17 cellular contexts compared by ENCODE assay signal in the genomic region with DNA sequence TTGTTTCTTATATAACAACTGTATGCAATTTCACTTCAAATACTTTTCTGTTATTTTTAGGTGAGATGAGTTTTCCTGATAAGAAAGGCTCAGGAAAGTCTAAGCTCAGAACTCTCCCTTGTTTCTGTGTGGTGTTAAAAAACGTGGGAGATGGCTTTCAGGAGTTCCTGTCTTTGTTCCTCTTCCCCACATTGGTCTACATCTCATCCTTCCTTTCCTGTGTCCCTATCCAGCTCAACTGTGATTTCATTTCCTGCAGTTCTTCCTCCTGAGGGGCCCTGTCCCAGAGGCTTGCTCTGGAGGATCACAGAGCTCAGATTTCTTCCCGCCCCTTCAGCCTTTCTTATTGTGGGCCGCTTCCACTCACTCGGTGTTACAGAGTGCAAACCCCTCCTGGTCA. TPM values are rescaled to one million over a fixed set of nuclear protein-coding genes. Genes with fewer than 3 reads are reported as not detected.
A peak's percentile ranks its signal among the peaks of the same experiment; 100 is the strongest.
DNase-seq lines count a peak whose midpoint lies in the region; ATAC-seq and TF ChIP-seq lines count a peak whose summit lies in the region.
"Had no signal": no experiment of that assay in that cellular context is flagged by ENCODE, and none has a peak within 500 bp of the region (broad histone marks: within the 10 kb centered on the region; RNA-seq: fewer than 3 reads in every experiment).

No MANE protein-coding gene starts in this region.

- H2AK5ac ChIP-seq in H9 (ENCODE audit: insufficient read length, low read length), result no peak overlapping the region

- no peak overlapping the region for H3K23ac ChIP-seq in H9 (ENCODE audit: insufficient read length, low read depth, low read length)

- no peak overlapping the region for H4K8ac ChIP-seq in H9 (replicated peaks; ENCODE audit: insufficient read length, low read depth, low read length)

- H3K9me3 ChIP-seq in H9 (ENCODE audit: control insufficient read depth, low read depth, low read length), result no peaks in the 10 kb centered on the region
- H3K9me3 ChIP-seq: MG63, SK-N-SH had no signal

- H4K91ac ChIP-seq in H9 (ENCODE audit: insufficient read length, low read depth, low read length), result no peak overlapping the region

- WGBS in H9 (ENCODE audit: extremely low coverage, insufficient read length, low lambda C conversion rate), result no CpG with 5 or more reads among the region's 4 CpGs

- H3K79me2 ChIP-seq in H9 (ENCODE audit: insufficient read depth, low read length), result no peaks in the 10 kb centered on the region

- peaks cover 10% of the 10 kb centered on the region for H3K4me1 Mint-ChIP-seq in activated naive CD4-positive, alpha-beta T cell treated with anti-CD3 and anti-CD28 coated beads for 36 hours (ENCODE audit: low read depth)
- peaks cover 3% of the 10 kb centered on the region for H3K4me1 Mint-ChIP-seq in activated naive CD4-positive, alpha-beta T cell treated with anti-CD3 and anti-CD28 coated beads, Interleukin-2, amount 10 ng/mL, durations not matched to agents 7 days and 5 days
- H3K4me1 Mint-ChIP-seq in H9 (no peaks in the 10 kb centered on the region), mesothelial cell of epicardium (peaks cover 2% of the 10 kb centered on the region)
- H3K4me1 Mint-ChIP-seq: memory B cell had no signal

- no peak overlapping the region for H2BK5ac ChIP-seq in H9 (ENCODE audit: insufficient read length, low read length)

- H3K4me2 ChIP-seq in H9 (ENCODE audit: insufficient read depth, insufficient read length, low read length), result no peak overlapping the region
- H3K4me2 ChIP-seq: SK-N-SH had no signal

- TF ChIP-seq CTCF in H9 (conservative IDR thresholded peaks at IDR 0.05), result no peak
- TF ChIP-seq CTCF in mesothelial cell of epicardium (IDR thresholded peaks at IDR 0.05; ENCODE audit: unreplicated experiment), result no peak

- no peaks in the 10 kb centered on the region for H4K20me1 ChIP-seq in H9 (ENCODE audit: control insufficient read depth, insufficient read depth, insufficient read length)

- no peaks in the 10 kb centered on the region for H3K9me3 Mint-ChIP-seq in activated naive CD4-positive, alpha-beta T cell treated with anti-CD3 and anti-CD28 coated beads for 36 hours
- H3K9me3 Mint-ChIP-seq in activated naive CD4-positive, alpha-beta T cell treated with anti-CD3 and anti-CD28 coated beads, Interleukin-2, amount 10 ng/mL, durations not matched to agents 7 days and 5 days, result no peaks in the 10 kb centered on the region
- H3K9me3 Mint-ChIP-seq in H9 (no peaks in the 10 kb centered on the region), mesothelial cell of epicardium (no peaks in the 10 kb centered on the region)
- H3K9me3 Mint-ChIP-seq: memory B cell, neural crest cell had no signal

- H3K56ac ChIP-seq in H9 (ENCODE audit: insufficient read length, low read depth, low read length), result no peak overlapping the region

- H3K27ac Mint-ChIP-seq in activated naive CD4-positive, alpha-beta T cell treated with anti-CD3 and anti-CD28 coated beads for 36 hours, result peak overlapping the region; percentile 68
- no peak overlapping the region for H3K27ac Mint-ChIP-seq in activated naive CD4-positive, alpha-beta T cell treated with anti-CD3 and anti-CD28 coated beads, Interleukin-2, amount 10 ng/mL, durations not matched to agents 7 days and 5 days
- peak overlapping the region in 2 of 3 experiments; percentile 19 to 62; a peak in 4 of 7 replicates for H3K27ac Mint-ChIP-seq in H9
- H3K27ac Mint-ChIP-seq in mesothelial cell of epicardium, result peak overlapping the region; percentile 31
- H3K27ac Mint-ChIP-seq: memory B cell had no signal

- no peak overlapping the region for H3K4ac ChIP-seq in H9 (ENCODE audit: low read depth, low read length)

- H3K14ac ChIP-seq in H9 (ENCODE audit: insufficient read depth, low read length), result no peak overlapping the region

- H2BK12ac ChIP-seq in H9 (ENCODE audit: insufficient read length, low read depth, low read length), result no peak overlapping the region

- peaks cover 20% of the 10 kb centered on the region for H3K36me3 Mint-ChIP-seq in activated naive CD4-positive, alpha-beta T cell treated with anti-CD3 and anti-CD28 coated beads for 36 hours (ENCODE audit: low read depth)
- H3K36me3 Mint-ChIP-seq in activated naive CD4-positive, alpha-beta T cell treated with anti-CD3 and anti-CD28 coated beads, Interleukin-2, amount 10 ng/mL, durations not matched to agents 7 days and 5 days, result peaks cover 69% of the 10 kb centered on the region
- H3K36me3 Mint-ChIP-seq in H9 (ENCODE audit: insufficient read depth in 1 of 3, low read depth in 3 of 3) (peaks cover 32 to 94% (median 92%) of the 10 kb centered on the region in 3 experiments; a peak in 6 of 7 replicates), mesothelial cell of epicardium (peaks cover 39% of the 10 kb centered on the region)

- H4K5ac ChIP-seq in H9 (ENCODE audit: insufficient read length, low read depth, low read length), result no peak overlapping the region

- no peaks in the 10 kb centered on the region for H3K27me3 Mint-ChIP-seq in activated naive CD4-positive, alpha-beta T cell treated with anti-CD3 and anti-CD28 coated beads for 36 hours (ENCODE audit: low read depth)
- no peaks in the 10 kb centered on the region for H3K27me3 Mint-ChIP-seq in activated naive CD4-positive, alpha-beta T cell treated with anti-CD3 and anti-CD28 coated beads, Interleukin-2, amount 10 ng/mL, durations not matched to agents 7 days and 5 days
- H3K27me3 Mint-ChIP-seq in H9 (ENCODE audit: low read depth) (no peaks in the 10 kb centered on the region), mesothelial cell of epicardium (ENCODE audit: low read depth) (no peaks in the 10 kb centered on the region)
- H3K27me3 Mint-ChIP-seq: memory B cell had no signal

- no peaks in the 10 kb centered on the region for H3K79me1 ChIP-seq in H9 (ENCODE audit: insufficient read depth, low read depth, low read length, poor library complexity, severe bottlenecking)

- no peak overlapping the region for H3K18ac ChIP-seq in H9 (ENCODE audit: insufficient read length, low read depth, low read length)

- H2BK120ac ChIP-seq in H9 (ENCODE audit: low read depth, low read length, poor library complexity, severe bottlenecking), result no peak overlapping the region

- no peaks in the 10 kb centered on the region for H3K27me3 ChIP-seq in H9 (ENCODE audit: insufficient read depth, low read length)
- H3K27me3 ChIP-seq: MG63 had no signal

- no peak overlapping the region for H3K27ac ChIP-seq in H9 (ENCODE audit: insufficient read length, low read depth, low read length)

- DNase-seq in activated naive CD4-positive, alpha-beta T cell treated with anti-CD3 and anti-CD28 coated beads for 36 hours, result no peak
- no peak for DNase-seq in activated naive CD4-positive, alpha-beta T cell treated with anti-CD3 and anti-CD28 coated beads, Interleukin-2, amount 10 ng/mL, durations not matched to agents 7 days and 5 days
- no peak for DNase-seq in H9
- DNase-seq in dermis microvascular lymphatic vessel endothelial cell (ENCODE audit: low read depth in 2 of 2), result peak; percentile 17 to 89
- no peak for DNase-seq in mesothelial cell of epicardium (ENCODE audit: low spot score in 2 of 2, unreplicated experiment in 2 of 2)
- DNase-seq in cerebellum (ENCODE audit: low spot score), result no peak
- DNase-seq: activated CD4-positive, alpha-beta T cell treated with anti-CD3 and anti-CD28 coated beads for 48 hours; foreskin melanocyte; MG63; NCI-H82; PC-3; SK-N-SH; substantia nigra had no signal

- no peak overlapping the region for H2BK20ac ChIP-seq in H9 (ENCODE audit: low read depth, low read length, poor library complexity, severe bottlenecking)

- ATAC-seq in HG03108 (IDR thresholded peaks at IDR 0.05; ENCODE audit: unreplicated experiment), result no peak
- no peak for ATAC-seq in HG03520 (IDR thresholded peaks at IDR 0.05; ENCODE audit: unreplicated experiment)
- ATAC-seq: PC-3 had no signal

- no peak overlapping the region for H2BK15ac ChIP-seq in H9 (ENCODE audit: low read depth, low read length)

- no peaks in the 10 kb centered on the region; the same call in 1 of the 2 replicates for H3K4me1 ChIP-seq in H9 (ENCODE audit: insufficient read depth, low read length)

- intact Hi-C loops in activated naive CD4-positive, alpha-beta T cell treated with anti-CD3 and anti-CD28 coated beads for 36 hours (cut with micrococcal nuclease), result no loop called here

- H3K9ac ChIP-seq in H9 (ENCODE audit: extremely low read depth, insufficient read length, low read length), result no peak overlapping the region
- H3K9ac ChIP-seq: SK-N-SH had no signal

- no peak overlapping the region for H3K4me3 Mint-ChIP-seq in activated naive CD4-positive, alpha-beta T cell treated with anti-CD3 and anti-CD28 coated beads for 36 hours
- H3K4me3 Mint-ChIP-seq in activated naive CD4-positive, alpha-beta T cell treated with anti-CD3 and anti-CD28 coated beads, Interleukin-2, amount 10 ng/mL, durations not matched to agents 7 days and 5 days, result no peak overlapping the region
- H3K4me3 Mint-ChIP-seq in H9, result no peak overlapping the region
- H3K4me3 Mint-ChIP-seq in mesothelial cell of epicardium, result no peak overlapping the region
- H3K4me3 Mint-ChIP-seq: memory B cell, neural crest cell had no signal

- H3T11ph ChIP-seq in H9 (ENCODE audit: low read length), result no peak overlapping the region

- no peak overlapping the region for H2AFZ ChIP-seq in H9 (ENCODE audit: low read length)

- CTCF ChIA-PET in activated naive CD4-positive, alpha-beta T cell treated with anti-CD3 and anti-CD28 coated beads for 36 hours (lab: Charles Lee), result no interaction called here
- CTCF ChIA-PET in activated naive CD4-positive, alpha-beta T cell treated with anti-CD3 and anti-CD28 coated beads, Interleukin-2, amount 10 ng/mL, durations not matched to agents 7 days and 5 days (lab: Charles Lee), result interaction anchor here (1.1 kb wide), 1 partner anchor 12 kb away, joined by 3 read pairs; no protein-coding TSS in a partner anchor

- H3K23me2 ChIP-seq in H9 (ENCODE audit: insufficient read length, low read depth, low read length, poor library complexity, severe bottlenecking), result no peaks in the 10 kb centered on the region

RNA-seq across cellular contexts. Expression of gene SEC13, which starts 11.2 kb away (rescaled TPM):
- total RNA-seq in activated naive CD4-positive, alpha-beta T cell treated with anti-CD3 and anti-CD28 coated beads for 36 hours, result 100 to 1,000 TPM in 1 of 2 experiments, 10 to 100 TPM in 1; 98.1 to 100 TPM
- 131 TPM in 2 replicates for total RNA-seq in H9 (2021)
- 315 and 354 TPM in 2 replicates for total RNA-seq in dermis microvascular lymphatic vessel endothelial cell
- 138 to 146 TPM (median 138 TPM) in 3 replicates for total RNA-seq in mesothelial cell of epicardium
- 61.3 TPM for total RNA-seq in cerebellum

RNA-seq across cellular contexts. Expression of gene GHRL, which starts 17.0 kb away (rescaled TPM):
- not detected for total RNA-seq in activated naive CD4-positive, alpha-beta T cell treated with anti-CD3 and anti-CD28 coated beads for 36 hours
- 1.3 TPM in 1 of 2 replicates, not detected in the other for total RNA-seq in H9 (2021)
- total RNA-seq in dermis microvascular lymphatic vessel endothelial cell, result 0.39 and 0.51 TPM in 2 replicates
- 0.73 to 1.9 TPM (median 0.96 TPM) in 3 replicates for total RNA-seq in mesothelial cell of epicardium
- total RNA-seq in cerebellum, result 0.64 TPM
- total RNA-seq: PC-3 had no signal

Comparison
In these comparisons a context has a peak if more than half of its experiments do, and no peak if none do; other contexts are left out.
1. DNase-seq: peak in dermis microvascular lymphatic vessel endothelial cell (2 of 2); none in activated naive CD4-positive, alpha-beta T cell treated with anti-CD3 and anti-CD28 coated beads for 36 hours (single experiment), activated naive CD4-positive, alpha-beta T cell treated with anti-CD3 and anti-CD28 coated beads, Interleukin-2, amount 10 ng/mL, durations not matched to agents 7 days and 5 days (single experiment), H9 (single experiment), mesothelial cell of epicardium (0 of 2) and cerebellum (single experiment).